ENCODE assay signal across 1 cellular context in genomic region chr7:150420987-150421674, GRCh38.
TF ChIP-seq lines count a peak whose summit lies in the region.

No MANE protein-coding gene starts in this region.

TF ChIP-seq in HepG2, 621 proteins besides CTCF, POLR2A, EP300 and RAD21 (continued from another document and continues in another):
- TF ChIP-seq, protein P1, sequence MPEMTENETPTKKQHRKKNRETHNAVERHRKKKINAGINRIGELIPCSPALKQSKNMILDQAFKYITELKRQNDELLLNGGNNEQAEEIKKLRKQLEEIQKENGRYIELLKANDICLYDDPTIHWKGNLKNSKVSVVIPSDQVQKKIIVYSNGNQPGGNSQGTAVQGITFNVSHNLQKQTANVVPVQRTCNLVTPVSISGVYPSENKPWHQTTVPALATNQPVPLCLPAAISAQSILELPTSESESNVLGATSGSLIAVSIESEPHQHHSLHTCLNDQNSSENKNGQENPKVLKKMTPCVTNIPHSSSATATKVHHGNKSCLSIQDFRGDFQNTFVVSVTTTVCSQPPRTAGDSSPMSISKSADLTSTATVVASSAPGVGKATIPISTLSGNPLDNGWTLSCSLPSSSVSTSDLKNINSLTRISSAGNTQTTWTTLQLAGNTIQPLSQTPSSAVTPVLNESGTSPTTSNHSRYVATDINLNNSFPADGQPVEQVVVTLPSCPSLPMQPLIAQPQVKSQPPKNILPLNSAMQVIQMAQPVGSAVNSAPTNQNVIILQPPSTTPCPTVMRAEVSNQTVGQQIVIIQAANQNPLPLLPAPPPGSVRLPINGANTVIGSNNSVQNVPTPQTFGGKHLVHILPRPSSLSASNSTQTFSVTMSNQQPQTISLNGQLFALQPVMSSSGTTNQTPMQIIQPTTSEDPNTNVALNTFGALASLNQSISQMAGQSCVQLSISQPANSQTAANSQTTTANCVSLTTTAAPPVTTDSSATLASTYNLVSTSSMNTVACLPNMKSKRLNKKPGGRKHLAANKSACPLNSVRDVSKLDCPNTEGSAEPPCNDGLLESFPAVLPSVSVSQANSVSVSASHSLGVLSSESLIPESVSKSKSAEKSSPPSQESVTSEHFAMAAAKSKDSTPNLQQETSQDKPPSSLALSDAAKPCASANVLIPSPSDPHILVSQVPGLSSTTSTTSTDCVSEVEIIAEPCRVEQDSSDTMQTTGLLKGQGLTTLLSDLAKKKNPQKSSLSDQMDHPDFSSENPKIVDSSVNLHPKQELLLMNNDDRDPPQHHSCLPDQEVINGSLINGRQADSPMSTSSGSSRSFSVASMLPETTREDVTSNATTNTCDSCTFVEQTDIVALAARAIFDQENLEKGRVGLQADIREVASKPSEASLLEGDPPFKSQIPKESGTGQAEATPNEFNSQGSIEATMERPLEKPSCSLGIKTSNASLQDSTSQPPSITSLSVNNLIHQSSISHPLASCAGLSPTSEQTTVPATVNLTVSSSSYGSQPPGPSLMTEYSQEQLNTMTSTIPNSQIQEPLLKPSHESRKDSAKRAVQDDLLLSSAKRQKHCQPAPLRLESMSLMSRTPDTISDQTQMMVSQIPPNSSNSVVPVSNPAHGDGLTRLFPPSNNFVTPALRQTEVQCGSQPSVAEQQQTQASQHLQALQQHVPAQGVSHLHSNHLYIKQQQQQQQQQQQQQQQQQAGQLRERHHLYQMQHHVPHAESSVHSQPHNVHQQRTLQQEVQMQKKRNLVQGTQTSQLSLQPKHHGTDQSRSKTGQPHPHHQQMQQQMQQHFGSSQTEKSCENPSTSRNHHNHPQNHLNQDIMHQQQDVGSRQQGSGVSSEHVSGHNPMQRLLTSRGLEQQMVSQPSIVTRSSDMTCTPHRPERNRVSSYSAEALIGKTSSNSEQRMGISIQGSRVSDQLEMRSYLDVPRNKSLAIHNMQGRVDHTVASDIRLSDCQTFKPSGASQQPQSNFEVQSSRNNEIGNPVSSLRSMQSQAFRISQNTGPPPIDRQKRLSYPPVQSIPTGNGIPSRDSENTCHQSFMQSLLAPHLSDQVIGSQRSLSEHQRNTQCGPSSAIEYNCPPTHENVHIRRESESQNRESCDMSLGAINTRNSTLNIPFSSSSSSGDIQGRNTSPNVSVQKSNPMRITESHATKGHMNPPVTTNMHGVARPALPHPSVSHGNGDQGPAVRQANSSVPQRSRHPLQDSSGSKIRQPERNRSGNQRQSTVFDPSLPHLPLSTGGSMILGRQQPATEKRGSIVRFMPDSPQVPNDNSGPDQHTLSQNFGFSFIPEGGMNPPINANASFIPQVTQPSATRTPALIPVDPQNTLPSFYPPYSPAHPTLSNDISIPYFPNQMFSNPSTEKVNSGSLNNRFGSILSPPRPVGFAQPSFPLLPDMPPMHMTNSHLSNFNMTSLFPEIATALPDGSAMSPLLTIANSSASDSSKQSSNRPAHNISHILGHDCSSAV (CRISPR knock-in tag; IDR thresholded peaks at IDR 0.05; ENCODE audit: borderline replicate concordance): no peak
- TF ChIP-seq XRCC5 (optimal IDR thresholded peaks at IDR 0.05; ENCODE audit: low read length) (peak; percentile 87), ZNF777 (CRISPR knock-in tag; IDR thresholded peaks at IDR 0.05) (no peak), SRY (CRISPR knock-in tag; IDR thresholded peaks at IDR 0.05) (no peak), NR2C2 (CRISPR knock-in tag; IDR thresholded peaks at IDR 0.05; ENCODE audit: borderline replicate concordance) (no peak), REST (IDR thresholded peaks at IDR 0.05; ENCODE audit: borderline replicate concordance in 1 of 2, low read depth in 1 of 2, low read length in 2 of 2) (no peak), KAT8 (CRISPR knock-in tag; IDR thresholded peaks at IDR 0.05) (0 out of 2 replicates have a peak, but pooled peaks have one; percentile 23), ZNF207 (IDR thresholded peaks at IDR 0.05; ENCODE audit: borderline replicate concordance) (no peak), ZNF367 (CRISPR knock-in tag; IDR thresholded peaks at IDR 0.05; ENCODE audit: borderline replicate concordance) (no peak), KMT2B (CRISPR knock-in tag; IDR thresholded peaks at IDR 0.05) (0 out of 2 replicates have a peak, but pooled peaks have one; percentile 34), MBD4 (IDR thresholded peaks at IDR 0.05; ENCODE audit: borderline replicate concordance, low read length) (no peak), GATAD2A (CRISPR knock-in tag; IDR thresholded peaks at IDR 0.05) (peak; percentile 55; the same call in 1 of the 2 replicates), ZNF180 (CRISPR knock-in tag; IDR thresholded peaks at IDR 0.05; ENCODE audit: borderline replicate concordance, low read depth) (no peak), SALL1 (CRISPR knock-in tag; IDR thresholded peaks at IDR 0.05) (peak; percentile 64; the same call in 1 of the 2 replicates), GZF1 (CRISPR knock-in tag; IDR thresholded peaks at IDR 0.05) (peak; percentile 93), SOX5 (CRISPR knock-in tag; IDR thresholded peaks at IDR 0.05; ENCODE audit: borderline replicate concordance) (no peak), ZNF138 (CRISPR knock-in tag; IDR thresholded peaks at IDR 0.05; ENCODE audit: low read depth) (no peak), ZNF550 (CRISPR knock-in tag; IDR thresholded peaks at IDR 0.05; ENCODE audit: borderline replicate concordance) (no peak), ARNT2 (CRISPR knock-in tag; IDR thresholded peaks at IDR 0.05; ENCODE audit: low read depth) (0 out of 2 replicates have a peak, but pooled peaks have one; percentile 49), FOXP1 (IDR thresholded peaks at IDR 0.05) (no peak), FOXP1 (CRISPR knock-in tag; IDR thresholded peaks at IDR 0.05) (0 out of 2 replicates have a peak, but pooled peaks have one; percentile 1), ATF2 (CRISPR knock-in tag; IDR thresholded peaks at IDR 0.05) (no peak), ZNF230 (CRISPR knock-in tag; IDR thresholded peaks at IDR 0.05) (no peak), ZNF841 (CRISPR knock-in tag; IDR thresholded peaks at IDR 0.05; ENCODE audit: borderline replicate concordance) (no peak), ARHGAP35 (CRISPR knock-in tag; IDR thresholded peaks at IDR 0.05; ENCODE audit: borderline replicate concordance) (no peak), MXD4 (CRISPR knock-in tag; IDR thresholded peaks at IDR 0.05) (no peak), SOX6 (IDR thresholded peaks at IDR 0.05) (no peak), SOX6 (CRISPR knock-in tag; IDR thresholded peaks at IDR 0.05) (peak; percentile 24; the same call in 1 of the 2 replicates), MTA3 (CRISPR knock-in tag; IDR thresholded peaks at IDR 0.05) (no peak), ZNF703 (CRISPR knock-in tag; IDR thresholded peaks at IDR 0.05; ENCODE audit: borderline replicate concordance) (no peak), RCOR2 (CRISPR knock-in tag; IDR thresholded peaks at IDR 0.05) (0 out of 2 replicates have a peak, but pooled peaks have one; percentile 25), RNF2 (conservative IDR thresholded peaks at IDR 0.05; ENCODE audit: low read depth) (no peak)
- TF ChIP-seq, protein P2, sequence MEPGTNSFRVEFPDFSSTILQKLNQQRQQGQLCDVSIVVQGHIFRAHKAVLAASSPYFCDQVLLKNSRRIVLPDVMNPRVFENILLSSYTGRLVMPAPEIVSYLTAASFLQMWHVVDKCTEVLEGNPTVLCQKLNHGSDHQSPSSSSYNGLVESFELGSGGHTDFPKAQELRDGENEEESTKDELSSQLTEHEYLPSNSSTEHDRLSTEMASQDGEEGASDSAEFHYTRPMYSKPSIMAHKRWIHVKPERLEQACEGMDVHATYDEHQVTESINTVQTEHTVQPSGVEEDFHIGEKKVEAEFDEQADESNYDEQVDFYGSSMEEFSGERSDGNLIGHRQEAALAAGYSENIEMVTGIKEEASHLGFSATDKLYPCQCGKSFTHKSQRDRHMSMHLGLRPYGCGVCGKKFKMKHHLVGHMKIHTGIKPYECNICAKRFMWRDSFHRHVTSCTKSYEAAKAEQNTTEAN (CRISPR knock-in tag; conservative IDR thresholded peaks at IDR 0.05): no peak
- TF ChIP-seq, protein P3, sequence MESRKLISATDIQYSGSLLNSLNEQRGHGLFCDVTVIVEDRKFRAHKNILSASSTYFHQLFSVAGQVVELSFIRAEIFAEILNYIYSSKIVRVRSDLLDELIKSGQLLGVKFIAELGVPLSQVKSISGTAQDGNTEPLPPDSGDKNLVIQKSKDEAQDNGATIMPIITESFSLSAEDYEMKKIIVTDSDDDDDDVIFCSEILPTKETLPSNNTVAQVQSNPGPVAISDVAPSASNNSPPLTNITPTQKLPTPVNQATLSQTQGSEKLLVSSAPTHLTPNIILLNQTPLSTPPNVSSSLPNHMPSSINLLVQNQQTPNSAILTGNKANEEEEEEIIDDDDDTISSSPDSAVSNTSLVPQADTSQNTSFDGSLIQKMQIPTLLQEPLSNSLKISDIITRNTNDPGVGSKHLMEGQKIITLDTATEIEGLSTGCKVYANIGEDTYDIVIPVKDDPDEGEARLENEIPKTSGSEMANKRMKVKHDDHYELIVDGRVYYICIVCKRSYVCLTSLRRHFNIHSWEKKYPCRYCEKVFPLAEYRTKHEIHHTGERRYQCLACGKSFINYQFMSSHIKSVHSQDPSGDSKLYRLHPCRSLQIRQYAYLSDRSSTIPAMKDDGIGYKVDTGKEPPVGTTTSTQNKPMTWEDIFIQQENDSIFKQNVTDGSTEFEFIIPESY (CRISPR knock-in tag; IDR thresholded peaks at IDR 0.05): no peak
- TF ChIP-seq, protein P4, sequence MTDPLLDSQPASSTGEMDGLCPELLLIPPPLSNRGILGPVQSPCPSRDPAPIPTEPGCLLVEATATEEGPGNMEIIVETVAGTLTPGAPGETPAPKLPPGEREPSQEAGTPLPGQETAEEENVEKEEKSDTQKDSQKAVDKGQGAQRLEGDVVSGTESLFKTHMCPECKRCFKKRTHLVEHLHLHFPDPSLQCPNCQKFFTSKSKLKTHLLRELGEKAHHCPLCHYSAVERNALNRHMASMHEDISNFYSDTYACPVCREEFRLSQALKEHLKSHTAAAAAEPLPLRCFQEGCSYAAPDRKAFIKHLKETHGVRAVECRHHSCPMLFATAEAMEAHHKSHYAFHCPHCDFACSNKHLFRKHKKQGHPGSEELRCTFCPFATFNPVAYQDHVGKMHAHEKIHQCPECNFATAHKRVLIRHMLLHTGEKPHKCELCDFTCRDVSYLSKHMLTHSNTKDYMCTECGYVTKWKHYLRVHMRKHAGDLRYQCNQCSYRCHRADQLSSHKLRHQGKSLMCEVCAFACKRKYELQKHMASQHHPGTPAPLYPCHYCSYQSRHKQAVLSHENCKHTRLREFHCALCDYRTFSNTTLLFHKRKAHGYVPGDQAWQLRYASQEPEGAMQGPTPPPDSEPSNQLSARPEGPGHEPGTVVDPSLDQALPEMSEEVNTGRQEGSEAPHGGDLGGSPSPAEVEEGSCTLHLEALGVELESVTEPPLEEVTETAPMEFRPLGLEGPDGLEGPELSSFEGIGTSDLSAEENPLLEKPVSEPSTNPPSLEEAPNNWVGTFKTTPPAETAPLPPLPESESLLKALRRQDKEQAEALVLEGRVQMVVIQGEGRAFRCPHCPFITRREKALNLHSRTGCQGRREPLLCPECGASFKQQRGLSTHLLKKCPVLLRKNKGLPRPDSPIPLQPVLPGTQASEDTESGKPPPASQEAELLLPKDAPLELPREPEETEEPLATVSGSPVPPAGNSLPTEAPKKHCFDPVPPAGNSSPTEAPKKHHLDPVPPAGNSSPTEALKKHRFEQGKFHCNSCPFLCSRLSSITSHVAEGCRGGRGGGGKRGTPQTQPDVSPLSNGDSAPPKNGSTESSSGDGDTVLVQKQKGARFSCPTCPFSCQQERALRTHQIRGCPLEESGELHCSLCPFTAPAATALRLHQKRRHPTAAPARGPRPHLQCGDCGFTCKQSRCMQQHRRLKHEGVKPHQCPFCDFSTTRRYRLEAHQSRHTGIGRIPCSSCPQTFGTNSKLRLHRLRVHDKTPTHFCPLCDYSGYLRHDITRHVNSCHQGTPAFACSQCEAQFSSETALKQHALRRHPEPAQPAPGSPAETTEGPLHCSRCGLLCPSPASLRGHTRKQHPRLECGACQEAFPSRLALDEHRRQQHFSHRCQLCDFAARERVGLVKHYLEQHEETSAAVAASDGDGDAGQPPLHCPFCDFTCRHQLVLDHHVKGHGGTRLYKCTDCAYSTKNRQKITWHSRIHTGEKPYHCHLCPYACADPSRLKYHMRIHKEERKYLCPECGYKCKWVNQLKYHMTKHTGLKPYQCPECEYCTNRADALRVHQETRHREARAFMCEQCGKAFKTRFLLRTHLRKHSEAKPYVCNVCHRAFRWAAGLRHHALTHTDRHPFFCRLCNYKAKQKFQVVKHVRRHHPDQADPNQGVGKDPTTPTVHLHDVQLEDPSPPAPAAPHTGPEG (CRISPR knock-in tag; IDR thresholded peaks at IDR 0.05): no peak
